In the genomic region with DNA sequence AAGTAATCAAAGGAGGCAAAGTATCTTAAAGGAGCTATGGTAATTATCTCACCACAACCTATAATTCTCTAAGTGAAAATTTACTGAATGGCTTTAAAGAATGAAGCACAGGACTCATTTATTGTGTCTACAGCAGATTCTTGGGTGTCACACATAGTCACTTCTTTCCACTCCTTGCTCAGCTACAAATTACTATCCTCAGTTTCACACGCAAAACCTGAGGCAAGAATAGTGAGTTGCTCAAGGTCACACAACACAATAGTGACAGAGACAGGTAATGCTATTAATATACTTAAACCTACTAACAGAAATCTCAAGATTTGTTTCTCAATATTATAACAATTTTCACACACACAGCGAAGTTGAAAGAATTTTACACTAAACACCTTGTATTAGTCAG, we compare ENCODE assay signal across 22 cellular contexts.
"Had no signal": no experiment of that assay in that cellular context is flagged by ENCODE, and none has a peak within 500 bp of the region (broad histone marks: within the 10 kb centered on the region; RNA-seq: fewer than 3 reads in every experiment).

No MANE protein-coding gene starts in this region.

- H3K9me3 Mint-ChIP-seq: natural killer cell treated with Interleukin-12 subunit alpha and Interleukin-12 subunit beta and Interleukin-15 and Interleukin-18, amount 100 ng/mL, for 72 hours had no signal

- H3K27me3 Mint-ChIP-seq: stimulated activated naive B cell treated with anti-CD40 and anti-IgM and Interleukin-4, amounts not matched to agents 10 μg/mL and 1 μg/mL and 100 μg/mL, for 72 hours had no signal

- DNase-seq: hypothalamus; islet precursor cell; left ventricle myocardium inferior; midbrain; mucosa of descending colon; naive thymus-derived CD4-positive, alpha-beta T cell; ovary; retina; right cardiac atrium; stimulated activated CD4-positive, alpha-beta T cell treated with anti-CD3 and anti-CD28 coated beads, Interleukin-12 subunit alpha, Interleukin-12 subunit beta, amount 100 ng/mL, for 4 hours; stimulated activated CD4-positive, alpha-beta T cell treated with anti-CD3 and anti-CD28 coated beads, Interleukin-15, amount 100 ng/mL, for 24 hours; stimulated activated CD4-positive, alpha-beta T cell treated with anti-CD3 and anti-CD28 coated beads, Interleukin-2, amount 100 ng/mL, for 24 hours; stimulated activated CD4-positive, alpha-beta T cell treated with anti-CD3 and anti-CD28 coated beads, Interleukin-4, amount 100 ng/mL, for 1 hour; stimulated activated naive B cell treated with anti-CD40 and anti-IgM and Interleukin-4, amounts not matched to agents 10 μg/mL and 1 μg/mL and 100 μg/mL, for 72 hours; stimulated activated naive CD8-positive, alpha-beta T cell treated with anti-CD3 and anti-CD28 coated beads, Interleukin-15, Interleukin-2, amounts not matched to agents 100 U/mL and 50 U/mL, for 24 hours; stomach; testis; thyroid gland; transverse colon; upper lobe of left lung had no signal

- H3K4me1 Mint-ChIP-seq: naive thymus-derived CD4-positive, alpha-beta T cell; stimulated activated naive B cell treated with anti-CD40 and anti-IgM and Interleukin-4, amounts not matched to agents 10 μg/mL and 1 μg/mL and 100 μg/mL, for 72 hours had no signal

- H3K36me3 Mint-ChIP-seq: naive thymus-derived CD4-positive, alpha-beta T cell; natural killer cell treated with Interleukin-12 subunit alpha and Interleukin-12 subunit beta and Interleukin-15 and Interleukin-18, amount 100 ng/mL, for 72 hours; stimulated activated naive B cell treated with anti-CD40 and anti-IgM and Interleukin-4, amounts not matched to agents 10 μg/mL and 1 μg/mL and 100 μg/mL, for 72 hours had no signal

- H3K4me3 Mint-ChIP-seq: naive thymus-derived CD4-positive, alpha-beta T cell; natural killer cell treated with Interleukin-12 subunit alpha and Interleukin-12 subunit beta and Interleukin-15 and Interleukin-18, amount 100 ng/mL, for 72 hours; stimulated activated naive B cell treated with anti-CD40 and anti-IgM and Interleukin-4, amounts not matched to agents 10 μg/mL and 1 μg/mL and 100 μg/mL, for 72 hours had no signal

- H3K27ac Mint-ChIP-seq: naive thymus-derived CD4-positive, alpha-beta T cell; natural killer cell treated with Interleukin-12 subunit alpha and Interleukin-12 subunit beta and Interleukin-15 and Interleukin-18, amount 100 ng/mL, for 72 hours; stimulated activated naive B cell treated with anti-CD40 and anti-IgM and Interleukin-4, amounts not matched to agents 10 μg/mL and 1 μg/mL and 100 μg/mL, for 72 hours had no signal

- ATAC-seq: mucosa of descending colon; naive thymus-derived CD4-positive, alpha-beta T cell; right cardiac atrium; sciatic nerve; stimulated activated naive B cell treated with anti-CD40 and anti-IgM and Interleukin-4, amounts not matched to agents 10 μg/mL and 1 μg/mL and 100 μg/mL, for 72 hours; stimulated activated naive CD8-positive, alpha-beta T cell treated with anti-CD3 and anti-CD28 coated beads, Interleukin-15, Interleukin-2, amounts not matched to agents 100 U/mL and 50 U/mL, for 24 hours had no signal
